ENCODE assay signal across 14 cellular contexts in the genomic region with DNA sequence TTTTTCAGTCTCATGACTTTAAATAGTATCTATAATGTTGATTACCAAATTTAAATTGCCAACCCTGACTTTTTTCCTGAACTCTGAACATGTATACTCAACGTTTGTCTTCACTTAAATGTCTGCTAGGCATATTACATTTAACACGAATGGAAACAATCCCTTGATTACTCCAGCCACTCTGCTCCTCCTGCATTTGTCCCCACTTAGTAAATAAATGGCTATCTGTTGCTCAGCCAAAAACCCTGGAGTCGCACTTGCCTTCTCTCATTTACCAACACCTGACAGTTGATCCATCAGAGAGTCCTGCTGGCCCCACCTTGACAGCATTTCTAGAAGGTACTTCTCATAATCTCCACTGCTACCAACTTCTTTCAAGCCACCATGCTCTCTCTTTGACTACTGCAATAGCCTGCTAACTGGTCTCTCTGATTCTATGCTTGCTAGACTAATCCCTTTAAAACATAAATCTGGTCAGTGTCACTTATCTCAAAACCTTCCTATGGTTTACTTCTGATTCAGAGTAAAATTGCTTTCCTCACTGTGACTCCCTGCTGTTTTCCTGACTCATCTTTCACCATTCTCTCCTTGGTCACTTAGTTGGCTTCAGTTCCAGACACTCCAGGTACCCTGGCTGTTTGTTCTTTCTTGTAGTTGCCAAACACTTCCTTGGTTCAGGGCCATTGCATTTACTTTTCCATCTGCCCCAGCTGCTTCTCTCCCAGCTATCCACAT. TPM values are rescaled to one million over a fixed set of nuclear protein-coding genes. Genes with fewer than 3 reads are reported as not detected.
DNase-seq lines count a peak whose midpoint lies in the region; ATAC-seq and TF ChIP-seq lines count a peak whose summit lies in the region.
"Had no signal": no experiment of that assay in that cellular context is flagged by ENCODE, and none has a peak within 500 bp of the region (broad histone marks: within the 10 kb centered on the region; RNA-seq: fewer than 3 reads in every experiment).

No MANE protein-coding gene starts in this region.

- no peaks in the 10 kb centered on the region for H3K9me3 ChIP-seq in trophoblast cell (ENCODE audit: insufficient read depth, low read depth, low read length)
- H3K9me3 ChIP-seq: heart left ventricle, SJSA1 had no signal

- no peak overlapping the region for H3K23ac ChIP-seq in trophoblast cell (ENCODE audit: low read length)

- no peak overlapping the region for H4K91ac ChIP-seq in trophoblast cell (ENCODE audit: low read depth, low read length)

- in situ Hi-C loops in G401 (cut with HindIII; ENCODE audit: low sequenced_read_pairs): no loop called here

- H2AFZ ChIP-seq in trophoblast cell (ENCODE audit: insufficient read depth, low read length, poor library complexity): no peak overlapping the region

- no peak overlapping the region for H2AK5ac ChIP-seq in trophoblast cell (ENCODE audit: low read length)

- peaks cover 0 to 2% of the 10 kb centered on the region in 2 experiments for H3K4me1 ChIP-seq in trophoblast cell (ENCODE audit: control insufficient read depth in 1 of 2, insufficient read depth in 2 of 2, low read length in 2 of 2)
- H3K4me1 ChIP-seq: heart left ventricle, SJSA1 had no signal

- CTCF ChIA-PET in WTC11 (lab: Charles Lee): no interaction called here

- no peak overlapping the region for H3K27ac Mint-ChIP-seq in WTC11
- H3K27ac Mint-ChIP-seq: activated CD4-positive, alpha-beta T cell treated with anti-CD3 and anti-CD28 coated beads for 36 hours; type B pancreatic cell had no signal

- peak overlapping the region; percentile 23 for H4K8ac ChIP-seq in trophoblast cell (ENCODE audit: low read depth, low read length)

- peaks cover 4% of the 10 kb centered on the region for H3K36me3 Mint-ChIP-seq in WTC11

- no peak overlapping the region for H2BK5ac ChIP-seq in trophoblast cell (ENCODE audit: low read depth, low read length, poor library complexity)

- H2BK120ac ChIP-seq in trophoblast cell (ENCODE audit: insufficient read depth, low read length, poor library complexity): no peak overlapping the region

- no peaks in the 10 kb centered on the region for H3K27me3 Mint-ChIP-seq in WTC11 (ENCODE audit: low read depth)
- H3K27me3 Mint-ChIP-seq: activated CD4-positive, alpha-beta T cell treated with anti-CD3 and anti-CD28 coated beads for 36 hours; type B pancreatic cell had no signal

- no peak overlapping the region for H3K4me3 ChIP-seq in trophoblast cell (ENCODE audit: low read depth, low read length)
- H3K4me3 ChIP-seq: heart left ventricle, lung, SJSA1 had no signal

- DNase-seq in G401 (ENCODE audit: low spot score) (peak; percentile 45), NCI-H146 treated with DMSO at 0.1 percent for 48 hours (lab: John Stamatoyannopoulos, UW; ENCODE audit: unreplicated experiment) (peak; percentile 8), brain pericyte (ENCODE audit: low read depth, low spot score) (peak; percentile 65), trophoblast cell (no peak), WTC11 (ENCODE audit: low spot score) (no peak), SHP77 (lab: John Stamatoyannopoulos, UW) (no peak), Ammon's horn (ENCODE audit: low spot score) (no peak)
- no peak for DNase-seq in stimulated activated CD4-positive, alpha-beta T cell treated with anti-CD3 and anti-CD28 coated beads, Interleukin-2, amount 100 ng/mL, for 48 hours
- DNase-seq: activated CD4-positive, alpha-beta T cell treated with anti-CD3 and anti-CD28 coated beads for 36 hours; activated naive CD4-positive, alpha-beta T cell; heart left ventricle had no signal

- TF ChIP-seq CTCF in WTC11 (IDR thresholded peaks at IDR 0.05): no peak

- no peak overlapping the region for H3K14ac ChIP-seq in trophoblast cell (ENCODE audit: low read length)

- no peak overlapping the region for H3K4me3 Mint-ChIP-seq in WTC11
- H3K4me3 Mint-ChIP-seq: activated CD4-positive, alpha-beta T cell treated with anti-CD3 and anti-CD28 coated beads for 36 hours; type B pancreatic cell had no signal

- no peaks in the 10 kb centered on the region for H3K36me3 ChIP-seq in trophoblast cell (ENCODE audit: control insufficient read depth in 1 of 2, insufficient read depth in 2 of 2, low read length in 2 of 2)

- no peak overlapping the region for H2BK12ac ChIP-seq in trophoblast cell (ENCODE audit: low read length)

- no peaks in the 10 kb centered on the region for H3K9me3 Mint-ChIP-seq in WTC11
- H3K9me3 Mint-ChIP-seq: type B pancreatic cell had no signal

- H4K12ac ChIP-seq in trophoblast cell (ENCODE audit: low read depth, low read length): no peak overlapping the region

- no CpG with 5 or more reads among the region's 3 CpGs for WGBS in trophoblast cell (ENCODE audit: extremely low coverage, insufficient coverage, insufficient read length)

- peaks cover 8% of the 10 kb centered on the region; the same call in 1 of the 2 replicates for H3K4me1 Mint-ChIP-seq in WTC11
- H3K4me1 Mint-ChIP-seq: activated CD4-positive, alpha-beta T cell treated with anti-CD3 and anti-CD28 coated beads for 36 hours had no signal

- no peak overlapping the region for H3K4ac ChIP-seq in trophoblast cell (ENCODE audit: low read depth, low read length)

- peak overlapping the region; percentile 60 for H3K27ac ChIP-seq in trophoblast cell (ENCODE audit: low read depth, low read length)
- H3K27ac ChIP-seq: heart left ventricle, SJSA1 had no signal

- no peak overlapping the region for H3K18ac ChIP-seq in trophoblast cell (ENCODE audit: low read length)

- no peak for ATAC-seq in WTC11
- ATAC-seq: activated CD4-positive, alpha-beta T cell treated with anti-CD3 and anti-CD28 coated beads for 36 hours; heart left ventricle had no signal

- no peak overlapping the region for H3K9ac ChIP-seq in trophoblast cell (ENCODE audit: low read length)

- H3K4me2 ChIP-seq in trophoblast cell (ENCODE audit: low read length): no peak overlapping the region

- H3K79me1 ChIP-seq in trophoblast cell (ENCODE audit: low read length): peaks cover 2% of the 10 kb centered on the region

- POLR2A ChIA-PET in WTC11 (lab: Charles Lee): no interaction called here

- no peaks in the 10 kb centered on the region for H3K27me3 ChIP-seq in trophoblast cell (ENCODE audit: insufficient read depth, low read length)
- H3K27me3 ChIP-seq: heart left ventricle, SJSA1 had no signal

- H3K79me2 ChIP-seq in trophoblast cell (ENCODE audit: control insufficient read depth, insufficient read depth, low read length, poor library complexity): no peaks in the 10 kb centered on the region

TF ChIP-seq in WTC11, 78 proteins besides CTCF, POLR2A, EP300 and RAD21 (continues in another document):
- TF ChIP-seq NFYB (CRISPR knock-in tag; conservative IDR thresholded peaks at IDR 0.05; ENCODE audit: low read depth) (no peak), SP1 (CRISPR knock-in tag; conservative IDR thresholded peaks at IDR 0.05) (no peak), ATF1 (CRISPR knock-in tag; IDR thresholded peaks at IDR 0.05) (no peak), CBFB (CRISPR knock-in tag; IDR thresholded peaks at IDR 0.05; ENCODE audit: low read depth) (no peak), ZNF232 (CRISPR knock-in tag; IDR thresholded peaks at IDR 0.05) (no peak), ZNF121 (CRISPR knock-in tag; IDR thresholded peaks at IDR 0.05) (no peak)
- TF ChIP-seq, protein P1, sequence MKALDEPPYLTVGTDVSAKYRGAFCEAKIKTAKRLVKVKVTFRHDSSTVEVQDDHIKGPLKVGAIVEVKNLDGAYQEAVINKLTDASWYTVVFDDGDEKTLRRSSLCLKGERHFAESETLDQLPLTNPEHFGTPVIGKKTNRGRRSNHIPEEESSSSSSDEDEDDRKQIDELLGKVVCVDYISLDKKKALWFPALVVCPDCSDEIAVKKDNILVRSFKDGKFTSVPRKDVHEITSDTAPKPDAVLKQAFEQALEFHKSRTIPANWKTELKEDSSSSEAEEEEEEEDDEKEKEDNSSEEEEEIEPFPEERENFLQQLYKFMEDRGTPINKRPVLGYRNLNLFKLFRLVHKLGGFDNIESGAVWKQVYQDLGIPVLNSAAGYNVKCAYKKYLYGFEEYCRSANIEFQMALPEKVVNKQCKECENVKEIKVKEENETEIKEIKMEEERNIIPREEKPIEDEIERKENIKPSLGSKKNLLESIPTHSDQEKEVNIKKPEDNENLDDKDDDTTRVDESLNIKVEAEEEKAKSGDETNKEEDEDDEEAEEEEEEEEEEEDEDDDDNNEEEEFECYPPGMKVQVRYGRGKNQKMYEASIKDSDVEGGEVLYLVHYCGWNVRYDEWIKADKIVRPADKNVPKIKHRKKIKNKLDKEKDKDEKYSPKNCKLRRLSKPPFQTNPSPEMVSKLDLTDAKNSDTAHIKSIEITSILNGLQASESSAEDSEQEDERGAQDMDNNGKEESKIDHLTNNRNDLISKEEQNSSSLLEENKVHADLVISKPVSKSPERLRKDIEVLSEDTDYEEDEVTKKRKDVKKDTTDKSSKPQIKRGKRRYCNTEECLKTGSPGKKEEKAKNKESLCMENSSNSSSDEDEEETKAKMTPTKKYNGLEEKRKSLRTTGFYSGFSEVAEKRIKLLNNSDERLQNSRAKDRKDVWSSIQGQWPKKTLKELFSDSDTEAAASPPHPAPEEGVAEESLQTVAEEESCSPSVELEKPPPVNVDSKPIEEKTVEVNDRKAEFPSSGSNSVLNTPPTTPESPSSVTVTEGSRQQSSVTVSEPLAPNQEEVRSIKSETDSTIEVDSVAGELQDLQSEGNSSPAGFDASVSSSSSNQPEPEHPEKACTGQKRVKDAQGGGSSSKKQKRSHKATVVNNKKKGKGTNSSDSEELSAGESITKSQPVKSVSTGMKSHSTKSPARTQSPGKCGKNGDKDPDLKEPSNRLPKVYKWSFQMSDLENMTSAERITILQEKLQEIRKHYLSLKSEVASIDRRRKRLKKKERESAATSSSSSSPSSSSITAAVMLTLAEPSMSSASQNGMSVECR (CRISPR knock-in tag; IDR thresholded peaks at IDR 0.05; ENCODE audit: borderline replicate concordance): no peak
- TF ChIP-seq, protein P2, sequence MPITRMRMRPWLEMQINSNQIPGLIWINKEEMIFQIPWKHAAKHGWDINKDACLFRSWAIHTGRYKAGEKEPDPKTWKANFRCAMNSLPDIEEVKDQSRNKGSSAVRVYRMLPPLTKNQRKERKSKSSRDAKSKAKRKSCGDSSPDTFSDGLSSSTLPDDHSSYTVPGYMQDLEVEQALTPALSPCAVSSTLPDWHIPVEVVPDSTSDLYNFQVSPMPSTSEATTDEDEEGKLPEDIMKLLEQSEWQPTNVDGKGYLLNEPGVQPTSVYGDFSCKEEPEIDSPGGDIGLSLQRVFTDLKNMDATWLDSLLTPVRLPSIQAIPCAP (CRISPR knock-in tag; IDR thresholded peaks at IDR 0.05): no peak

RNA-seq across cellular contexts. Expression of a gene that starts 31.9 kb away (rescaled TPM):
- total RNA-seq in G401 (2014; rRNA removed; shearing (Covaris generic)): 39.0 and 42.8 TPM in 2 replicates
- 35.1 and 37.3 TPM in 2 replicates for polyA plus RNA-seq in trophoblast cell (2013)
- total RNA-seq in WTC11 (2021): 16.0 to 19.9 TPM (median 19.3 TPM) in 3 replicates

Comparison
In these comparisons a context has a peak if more than half of its experiments do, and no peak if none do; other contexts are left out.
1. DNase-seq: peak in G401 (single experiment), NCI-H146 treated with DMSO at 0.1 percent for 48 hours (single experiment) and brain pericyte (single experiment); none in trophoblast cell (0 of 2), WTC11 (single experiment), stimulated activated CD4-positive, alpha-beta T cell treated with anti-CD3 and anti-CD28 coated beads, Interleukin-2, amount 100 ng/mL, for 48 hours (0 of 2), SHP77 (0 of 2) and Ammon's horn (single experiment).